Comparison of ENCODE assay signal across 11 cellular contexts in genomic region chr7:25964483-25964961, GRCh38.
A peak's percentile ranks its signal among the peaks of the same experiment; 100 is the strongest.
DNase-seq lines count a peak whose midpoint lies in the region; ATAC-seq and TF ChIP-seq lines count a peak whose summit lies in the region.
"Had no signal": no experiment of that assay in that cellular context is flagged by ENCODE, and none has a peak within 500 bp of the region (broad histone marks: within the 10 kb centered on the region; RNA-seq: fewer than 3 reads in every experiment).

No MANE protein-coding gene starts in this region.

- H3K56ac ChIP-seq in H9 (ENCODE audit: insufficient read length, low read depth, low read length): no peak overlapping the region

- H3K36me3 ChIP-seq in smooth muscle cell (ENCODE audit: low read depth): no peaks in the 10 kb centered on the region
- no peaks in the 10 kb centered on the region for H3K36me3 ChIP-seq in effector memory CD4-positive, alpha-beta T cell (ENCODE audit: control insufficient read depth, insufficient read depth, low read length)
- H3K36me3 ChIP-seq in A673 (ENCODE audit: insufficient read depth, low read length, poor library complexity, severe bottlenecking): no peaks in the 10 kb centered on the region

- H2BK12ac ChIP-seq in H9 (ENCODE audit: insufficient read length, low read depth, low read length): no peak overlapping the region

- peak; percentile 35 for ATAC-seq in GM19023 (IDR thresholded peaks at IDR 0.05; ENCODE audit: unreplicated experiment)
- ATAC-seq in HG02642 (IDR thresholded peaks at IDR 0.05; ENCODE audit: poor library complexity, unreplicated experiment): peak; percentile 31

- no peak overlapping the region for H3T11ph ChIP-seq in H9 (ENCODE audit: low read length)

- H2BK120ac ChIP-seq in H9 (ENCODE audit: low read depth, low read length, poor library complexity, severe bottlenecking): no peak overlapping the region

- H2BK20ac ChIP-seq in H9 (ENCODE audit: low read depth, low read length, poor library complexity, severe bottlenecking): no peak overlapping the region

- no peak overlapping the region for H3K4me3 ChIP-seq in Jurkat, Clone E6-1 (ENCODE audit: low read length)
- no peak overlapping the region for H3K4me3 ChIP-seq in smooth muscle cell
- H3K4me3 ChIP-seq in effector memory CD4-positive, alpha-beta T cell (ENCODE audit: insufficient read depth, low read depth, low read length, poor library complexity, severe bottlenecking): no peak overlapping the region
- H3K4me3 ChIP-seq in A673 (ENCODE audit: low read depth, low read length, poor library complexity, severe bottlenecking): no peak overlapping the region

- POLR2A ChIA-PET in A673 (lab: Charles Lee; ENCODE audit: low non-redundant PET): no interaction called here

- H3K4me2 ChIP-seq in smooth muscle cell: no peak overlapping the region
- no peak overlapping the region for H3K4me2 ChIP-seq in H9 (ENCODE audit: insufficient read depth, insufficient read length, low read length)

- H2AFZ ChIP-seq in smooth muscle cell (ENCODE audit: low read depth) (no peak overlapping the region), H9 (ENCODE audit: low read length) (no peak overlapping the region)

- peaks cover 6% of the 10 kb centered on the region for H3K27me3 Mint-ChIP-seq in H9 (ENCODE audit: low read depth)

- no peak overlapping the region for H3K4ac ChIP-seq in H9 (ENCODE audit: low read depth, low read length)

- H3K9me3 ChIP-seq in smooth muscle cell (replicated peaks; ENCODE audit: low read depth) (no peaks in the 10 kb centered on the region), H9 (ENCODE audit: control insufficient read depth, low read depth, low read length) (no peaks in the 10 kb centered on the region), A673 (ENCODE audit: low read depth, low read length, poor library complexity, severe bottlenecking) (no peaks in the 10 kb centered on the region)
- no peaks in the 10 kb centered on the region for H3K9me3 ChIP-seq in effector memory CD4-positive, alpha-beta T cell (ENCODE audit: control insufficient read depth, low read length)

- no peaks in the 10 kb centered on the region for H3K4me1 ChIP-seq in smooth muscle cell (ENCODE audit: low read depth)
- peaks cover 4% of the 10 kb centered on the region for H3K4me1 ChIP-seq in effector memory CD4-positive, alpha-beta T cell (ENCODE audit: control insufficient read depth, insufficient read depth, low read length, poor library complexity, severe bottlenecking)
- no peaks in the 10 kb centered on the region for H3K4me1 ChIP-seq in H9 (ENCODE audit: insufficient read depth, low read length)
- no peaks in the 10 kb centered on the region for H3K4me1 ChIP-seq in A673 (ENCODE audit: insufficient read depth, low read length, poor library complexity, severe bottlenecking)

- no peak overlapping the region for H3K18ac ChIP-seq in H9 (ENCODE audit: insufficient read length, low read depth, low read length)

- no peaks in the 10 kb centered on the region; a peak in 1 of 7 replicates for H3K36me3 Mint-ChIP-seq in H9 (ENCODE audit: insufficient read depth in 1 of 3, low read depth in 3 of 3)
- H3K36me3 Mint-ChIP-seq: activated naive CD4-positive, alpha-beta T cell treated with anti-CD3 and anti-CD28 coated beads, Interleukin-2, amount 10 ng/mL, durations not matched to agents 7 days and 5 days; natural killer cell treated with Interleukin-12 subunit alpha and Interleukin-12 subunit beta and Interleukin-15 and Interleukin-18, amount 100 ng/mL, for 72 hours had no signal

- H4K20me1 ChIP-seq in smooth muscle cell (ENCODE audit: low read depth): no peaks in the 10 kb centered on the region
- H4K20me1 ChIP-seq in H9 (ENCODE audit: control insufficient read depth, insufficient read depth, insufficient read length): peaks cover 2% of the 10 kb centered on the region

- H3K23me2 ChIP-seq in H9 (ENCODE audit: insufficient read length, low read depth, low read length, poor library complexity, severe bottlenecking): no peaks in the 10 kb centered on the region

- no peaks in the 10 kb centered on the region for H3K79me2 ChIP-seq in smooth muscle cell (ENCODE audit: low read depth)
- H3K79me2 ChIP-seq in H9 (ENCODE audit: insufficient read depth, low read length): no peaks in the 10 kb centered on the region

- BruUV-seq in A673 (replicated peaks; lab: Mats Ljungman, UMichigan): no TSS peak

- no peaks in the 10 kb centered on the region for H3K79me1 ChIP-seq in H9 (ENCODE audit: insufficient read depth, low read depth, low read length, poor library complexity, severe bottlenecking)

- DNase-seq in Jurkat, Clone E6-1 (ENCODE audit: low read depth, low spot score): peak; percentile 45
- DNase-seq in smooth muscle cell (lab: John Stamatoyannopoulos, UW; ENCODE audit: unreplicated experiment) (no peak), H9 (no peak), A673 (ENCODE audit: low spot score) (no peak)
- DNase-seq in effector memory CD4-positive, alpha-beta T cell: no peak
- DNase-seq: activated naive CD4-positive, alpha-beta T cell treated with anti-CD3 and anti-CD28 coated beads, Interleukin-2, amount 10 ng/mL, durations not matched to agents 7 days and 5 days; NCI-H524 had no signal

- H4K91ac ChIP-seq in H9 (ENCODE audit: insufficient read length, low read depth, low read length): no peak overlapping the region

- peaks cover 7 to 11% of the 10 kb centered on the region in 2 experiments for H3K4me1 Mint-ChIP-seq in H9

- H3K14ac ChIP-seq in H9 (ENCODE audit: insufficient read depth, low read length): no peak overlapping the region

- intact Hi-C loops in A673 (cut with micrococcal nuclease; ENCODE audit: unreplicated experiment): no loop called here

- H3K27ac Mint-ChIP-seq in H9: no peak overlapping the region
- H3K27ac Mint-ChIP-seq: activated naive CD4-positive, alpha-beta T cell treated with anti-CD3 and anti-CD28 coated beads, Interleukin-2, amount 10 ng/mL, durations not matched to agents 7 days and 5 days; natural killer cell treated with Interleukin-12 subunit alpha and Interleukin-12 subunit beta and Interleukin-15 and Interleukin-18, amount 100 ng/mL, for 72 hours had no signal

- 91% methylated on average over 6 of the region's 6 CpGs for WGBS in smooth muscle cell (ENCODE audit: low lambda C conversion rate)
- no CpG with 5 or more reads among the region's 6 CpGs for WGBS in H9 (ENCODE audit: extremely low coverage, insufficient read length, low lambda C conversion rate)

- no peak overlapping the region for H3K4me3 Mint-ChIP-seq in H9
- H3K4me3 Mint-ChIP-seq: activated naive CD4-positive, alpha-beta T cell treated with anti-CD3 and anti-CD28 coated beads, Interleukin-2, amount 10 ng/mL, durations not matched to agents 7 days and 5 days; natural killer cell treated with Interleukin-12 subunit alpha and Interleukin-12 subunit beta and Interleukin-15 and Interleukin-18, amount 100 ng/mL, for 72 hours had no signal

- H2BK5ac ChIP-seq in H9 (ENCODE audit: insufficient read length, low read length): no peak overlapping the region

- no peaks in the 10 kb centered on the region for H3F3A ChIP-seq in smooth muscle cell (ENCODE audit: low read depth)

- peak overlapping the region; percentile 59 for H3K27ac ChIP-seq in 22Rv1
- no peak overlapping the region for H3K27ac ChIP-seq in smooth muscle cell (ENCODE audit: low read depth)
- no peak overlapping the region for H3K27ac ChIP-seq in effector memory CD4-positive, alpha-beta T cell (ENCODE audit: insufficient read depth, low read length, poor library complexity, severe bottlenecking)
- no peak overlapping the region for H3K27ac ChIP-seq in H9 (ENCODE audit: insufficient read length, low read depth, low read length)
- H3K27ac ChIP-seq in A673 (ENCODE audit: low read depth, low read length, poor library complexity, severe bottlenecking): no peak overlapping the region

- no peak overlapping the region for H2AK5ac ChIP-seq in H9 (ENCODE audit: insufficient read length, low read length)

- no peak overlapping the region for H3K9ac ChIP-seq in smooth muscle cell (ENCODE audit: low read depth)
- no peak overlapping the region for H3K9ac ChIP-seq in H9 (ENCODE audit: extremely low read depth, insufficient read length, low read length)

- H3K23ac ChIP-seq in H9 (ENCODE audit: insufficient read length, low read depth, low read length): no peak overlapping the region

- no peak overlapping the region for H2BK15ac ChIP-seq in H9 (ENCODE audit: low read depth, low read length)

- H4K8ac ChIP-seq in H9 (replicated peaks; ENCODE audit: insufficient read length, low read depth, low read length): no peak overlapping the region

- H3K9me3 Mint-ChIP-seq in H9: no peaks in the 10 kb centered on the region
- H3K9me3 Mint-ChIP-seq: activated naive CD4-positive, alpha-beta T cell treated with anti-CD3 and anti-CD28 coated beads, Interleukin-2, amount 10 ng/mL, durations not matched to agents 7 days and 5 days; natural killer cell treated with Interleukin-12 subunit alpha and Interleukin-12 subunit beta and Interleukin-15 and Interleukin-18, amount 100 ng/mL, for 72 hours had no signal

- CTCF ChIA-PET in A673 (lab: Charles Lee): no interaction called here

- no peak overlapping the region for H4K5ac ChIP-seq in H9 (ENCODE audit: insufficient read length, low read depth, low read length)

- H3K27me3 ChIP-seq in smooth muscle cell (ENCODE audit: low read depth) (no peaks in the 10 kb centered on the region), H9 (ENCODE audit: insufficient read depth, low read length) (no peaks in the 10 kb centered on the region), A673 (replicated peaks; ENCODE audit: insufficient read depth, low read depth, low read length, poor library complexity) (no peaks in the 10 kb centered on the region)
- H3K27me3 ChIP-seq in effector memory CD4-positive, alpha-beta T cell (replicated peaks; ENCODE audit: control insufficient read depth, insufficient read depth, low read length, poor library complexity, severe bottlenecking): no peaks in the 10 kb centered on the region

- TF ChIP-seq CTCF in 22Rv1 (IDR thresholded peaks at IDR 0.05) (no peak), smooth muscle cell (IDR thresholded peaks at IDR 0.05; ENCODE audit: borderline replicate concordance, insufficient read depth, poor library complexity, severe bottlenecking) (no peak), H9 (conservative IDR thresholded peaks at IDR 0.05) (no peak), A673 (conservative IDR thresholded peaks at IDR 0.05; ENCODE audit: low read depth, low read length) (no peak)
